In the genomic region with DNA sequence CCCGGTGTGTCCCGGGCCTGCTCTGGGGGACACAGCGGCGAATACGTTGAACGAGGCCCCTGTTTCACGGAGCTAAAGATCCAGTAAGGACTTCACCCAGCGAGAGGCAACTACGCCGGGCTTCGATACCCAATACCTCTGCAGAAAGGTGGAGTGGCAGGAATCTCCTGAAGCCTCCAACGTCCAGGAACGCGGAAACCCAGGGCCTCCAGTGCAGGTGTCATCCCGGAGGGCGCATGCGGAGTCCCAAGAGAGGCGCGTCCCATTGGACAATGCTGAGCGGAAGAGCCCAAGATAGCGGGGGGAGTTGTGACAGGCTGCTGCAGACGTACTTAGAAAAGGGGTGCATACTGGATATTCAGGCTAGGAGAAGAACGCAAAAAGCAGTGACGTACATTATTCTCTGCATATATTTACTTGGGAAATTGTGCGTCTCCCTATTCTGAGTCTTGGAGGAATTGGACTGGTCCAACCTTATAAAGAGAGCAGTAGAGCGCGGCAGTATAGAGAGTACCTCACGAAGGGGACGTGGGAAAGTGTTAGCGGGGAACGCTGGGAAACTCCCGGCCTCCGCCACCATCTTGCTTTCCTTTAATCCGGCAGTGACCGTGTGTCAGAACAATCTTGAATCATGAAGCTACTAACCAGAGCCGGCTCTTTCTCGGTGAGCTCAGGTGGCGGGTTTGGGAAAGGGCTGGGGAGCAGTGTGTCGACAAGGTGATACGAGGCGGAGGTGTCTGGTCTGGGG, we compare ENCODE assay signal across 1 cellular context.
TF ChIP-seq lines count a peak whose summit lies in the region.

A gene (plus strand): TSS at position 569 of the 748 bp plus-strand sequence. CDS start 63 bp downstream, at position 632.

TF ChIP-seq in K562, 482 proteins besides CTCF, POLR2A, EP300 and RAD21 (continued from another document and continues in another):
- TF ChIP-seq, protein P1, sequence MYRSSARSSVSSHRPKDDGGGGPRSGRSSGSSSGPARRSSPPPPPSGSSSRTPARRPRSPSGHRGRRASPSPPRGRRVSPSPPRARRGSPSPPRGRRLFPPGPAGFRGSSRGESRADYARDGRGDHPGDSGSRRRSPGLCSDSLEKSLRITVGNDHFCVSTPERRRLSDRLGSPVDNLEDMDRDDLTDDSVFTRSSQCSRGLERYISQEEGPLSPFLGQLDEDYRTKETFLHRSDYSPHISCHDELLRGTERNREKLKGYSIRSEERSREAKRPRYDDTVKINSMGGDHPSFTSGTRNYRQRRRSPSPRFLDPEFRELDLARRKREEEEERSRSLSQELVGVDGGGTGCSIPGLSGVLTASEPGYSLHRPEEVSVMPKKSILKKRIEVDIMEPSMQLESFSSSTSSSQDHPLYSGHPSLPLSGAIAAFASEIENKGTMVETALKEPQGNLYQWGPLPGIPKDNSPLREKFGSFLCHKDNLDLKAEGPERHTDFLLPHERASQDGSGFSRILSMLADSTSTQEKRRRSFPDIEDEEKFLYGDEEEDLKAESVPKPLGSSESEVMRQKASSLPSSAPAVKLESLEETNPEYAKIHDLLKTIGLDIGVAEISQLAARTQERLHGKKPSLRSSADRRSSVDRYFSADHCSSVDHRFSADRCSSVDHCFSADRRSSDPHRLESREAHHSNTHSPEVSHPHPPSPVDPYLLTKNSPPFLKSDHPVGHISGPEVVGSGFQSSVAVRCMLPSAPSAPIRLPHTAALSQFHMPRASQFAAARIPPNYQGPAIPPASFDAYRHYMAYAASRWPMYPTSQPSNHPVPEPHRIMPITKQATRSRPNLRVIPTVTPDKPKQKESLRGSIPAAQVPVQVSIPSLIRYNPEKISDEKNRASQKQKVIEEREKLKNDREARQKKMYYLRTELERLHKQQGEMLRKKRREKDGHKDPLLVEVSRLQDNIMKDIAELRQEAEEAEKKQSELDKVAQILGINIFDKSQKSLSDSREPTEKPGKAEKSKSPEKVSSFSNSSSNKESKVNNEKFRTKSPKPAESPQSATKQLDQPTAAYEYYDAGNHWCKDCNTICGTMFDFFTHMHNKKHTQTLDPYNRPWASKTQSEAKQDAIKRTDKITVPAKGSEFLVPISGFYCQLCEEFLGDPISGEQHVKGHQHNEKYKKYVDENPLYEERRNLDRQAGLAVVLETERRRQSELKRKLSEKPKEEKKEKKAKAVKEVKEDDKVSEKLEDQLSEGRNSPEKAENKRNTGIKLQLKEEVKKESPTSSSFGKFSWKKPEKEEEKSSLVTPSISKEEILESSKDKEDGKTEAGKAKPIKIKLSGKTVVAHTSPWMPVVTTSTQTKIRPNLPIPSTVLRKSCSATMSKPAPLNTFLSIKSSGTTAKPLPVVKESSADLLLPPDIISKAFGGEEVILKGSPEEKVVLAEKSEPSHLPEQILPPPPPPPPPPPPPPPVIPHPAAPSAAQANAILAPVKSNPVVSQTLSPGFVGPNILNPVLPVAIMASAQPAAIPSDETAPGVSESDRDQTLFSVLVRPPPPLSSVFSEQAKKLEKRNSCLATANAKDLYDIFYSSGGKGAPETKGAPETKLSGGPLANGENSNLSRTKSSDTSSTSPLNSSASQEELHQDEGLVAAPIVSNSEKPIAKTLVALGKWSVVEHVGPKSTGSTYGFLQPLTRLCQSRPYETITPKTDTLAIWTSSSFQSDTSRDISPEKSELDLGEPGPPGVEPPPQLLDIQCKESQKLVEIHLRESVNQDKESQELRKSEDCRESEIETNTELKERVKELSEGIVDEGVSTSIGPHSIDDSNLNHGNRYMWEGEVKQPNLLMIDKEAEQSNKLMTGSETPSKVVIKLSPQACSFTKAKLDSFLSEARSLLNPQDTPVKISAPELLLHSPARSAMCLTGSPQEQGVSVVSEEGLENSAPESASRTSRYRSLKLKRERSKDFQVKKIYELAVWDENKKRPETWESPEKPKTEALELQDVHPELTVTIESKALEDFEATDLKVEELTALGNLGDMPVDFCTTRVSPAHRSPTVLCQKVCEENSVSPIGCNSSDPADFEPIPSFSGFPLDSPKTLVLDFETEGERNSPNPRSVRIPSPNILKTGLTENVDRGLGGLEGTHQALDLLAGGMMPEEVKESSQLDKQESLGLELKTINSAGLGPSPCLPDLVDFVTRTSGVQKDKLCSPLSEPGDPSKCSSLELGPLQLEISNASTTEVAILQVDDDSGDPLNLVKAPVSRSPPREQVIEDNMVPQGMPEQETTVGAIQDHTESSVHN (IDR thresholded peaks at IDR 0.05; ENCODE audit: borderline replicate concordance in 1 of 2, low read depth in 1 of 2), result no peak; a peak in 1 of 4 replicates
- TF ChIP-seq, protein P2, sequence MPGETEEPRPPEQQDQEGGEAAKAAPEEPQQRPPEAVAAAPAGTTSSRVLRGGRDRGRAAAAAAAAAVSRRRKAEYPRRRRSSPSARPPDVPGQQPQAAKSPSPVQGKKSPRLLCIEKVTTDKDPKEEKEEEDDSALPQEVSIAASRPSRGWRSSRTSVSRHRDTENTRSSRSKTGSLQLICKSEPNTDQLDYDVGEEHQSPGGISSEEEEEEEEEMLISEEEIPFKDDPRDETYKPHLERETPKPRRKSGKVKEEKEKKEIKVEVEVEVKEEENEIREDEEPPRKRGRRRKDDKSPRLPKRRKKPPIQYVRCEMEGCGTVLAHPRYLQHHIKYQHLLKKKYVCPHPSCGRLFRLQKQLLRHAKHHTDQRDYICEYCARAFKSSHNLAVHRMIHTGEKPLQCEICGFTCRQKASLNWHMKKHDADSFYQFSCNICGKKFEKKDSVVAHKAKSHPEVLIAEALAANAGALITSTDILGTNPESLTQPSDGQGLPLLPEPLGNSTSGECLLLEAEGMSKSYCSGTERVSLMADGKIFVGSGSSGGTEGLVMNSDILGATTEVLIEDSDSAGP (CRISPR knock-in tag; IDR thresholded peaks at IDR 0.05), result no peak
- TF ChIP-seq, protein P3, sequence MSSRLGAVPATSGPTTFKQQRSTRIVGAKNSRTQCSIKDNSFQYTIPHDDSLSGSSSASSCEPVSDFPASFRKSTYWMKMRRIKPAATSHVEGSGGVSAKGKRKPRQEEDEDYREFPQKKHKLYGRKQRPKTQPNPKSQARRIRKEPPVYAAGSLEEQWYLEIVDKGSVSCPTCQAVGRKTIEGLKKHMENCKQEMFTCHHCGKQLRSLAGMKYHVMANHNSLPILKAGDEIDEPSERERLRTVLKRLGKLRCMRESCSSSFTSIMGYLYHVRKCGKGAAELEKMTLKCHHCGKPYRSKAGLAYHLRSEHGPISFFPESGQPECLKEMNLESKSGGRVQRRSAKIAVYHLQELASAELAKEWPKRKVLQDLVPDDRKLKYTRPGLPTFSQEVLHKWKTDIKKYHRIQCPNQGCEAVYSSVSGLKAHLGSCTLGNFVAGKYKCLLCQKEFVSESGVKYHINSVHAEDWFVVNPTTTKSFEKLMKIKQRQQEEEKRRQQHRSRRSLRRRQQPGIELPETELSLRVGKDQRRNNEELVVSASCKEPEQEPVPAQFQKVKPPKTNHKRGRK (tag; IDR thresholded peaks at IDR 0.05), result no peak
- TF ChIP-seq MECOM (CRISPR knock-in tag; IDR thresholded peaks at IDR 0.05) (no peak), NR3C1 (CRISPR knock-in tag; IDR thresholded peaks at IDR 0.05) (0 out of 2 replicates have a peak, but pooled peaks have one; percentile 12), PHF8 (IDR thresholded peaks at IDR 0.05; ENCODE audit: borderline replicate concordance, low read length) (peak; percentile 90), TCFL5 (CRISPR knock-in tag; conservative IDR thresholded peaks at IDR 0.05) (no peak), CBFA2T3 (IDR thresholded peaks at IDR 0.05) (no peak), ZNF165 (CRISPR knock-in tag; IDR thresholded peaks at IDR 0.05; ENCODE audit: borderline replicate concordance) (no peak), ZNF184 (CRISPR knock-in tag; IDR thresholded peaks at IDR 0.05) (no peak), ZNF311 (CRISPR knock-in tag; IDR thresholded peaks at IDR 0.05) (no peak), CAMTA2 (CRISPR knock-in tag; conservative IDR thresholded peaks at IDR 0.05) (no peak), ETS2 (tag; IDR thresholded peaks at IDR 0.05; ENCODE audit: borderline replicate concordance, poor library complexity, severe bottlenecking) (no peak), POLR2G (IDR thresholded peaks at IDR 0.05; ENCODE audit: low read depth, low read length) (peak; percentile 87), MCM7 (IDR thresholded peaks at IDR 0.05) (no peak), CEBPG (CRISPR knock-in tag; IDR thresholded peaks at IDR 0.05) (no peak; the same call in 1 of the 2 replicates), CEBPG (tag; conservative IDR thresholded peaks at IDR 0.05 in 1 of 2, IDR thresholded peaks at IDR 0.05 in 1 of 2) (no peak), ZNF586 (CRISPR knock-in tag; conservative IDR thresholded peaks at IDR 0.05) (no peak), LARP7 (IDR thresholded peaks at IDR 0.05) (peak; percentile 23; the same call in 1 of the 2 replicates), CREB1 (IDR thresholded peaks at IDR 0.05) (peak; percentile 71), CREB1 (CRISPR knock-in tag; IDR thresholded peaks at IDR 0.05) (peak; percentile 80), ETV6 (IDR thresholded peaks at IDR 0.05; ENCODE audit: borderline replicate concordance in 1 of 2, low read depth in 2 of 2, low read length in 1 of 2) (no peak), ETV6 (CRISPR knock-in tag; IDR thresholded peaks at IDR 0.05; ENCODE audit: borderline replicate concordance) (peak; percentile 46; the same call in 1 of the 2 replicates), YY1 (IDR thresholded peaks at IDR 0.05; ENCODE audit: borderline replicate concordance in 1 of 3, control insufficient read depth in 1 of 3, extremely low read depth in 1 of 3, insufficient read depth in 3 of 3, insufficient read length in 1 of 3, insufficient replicate concordance in 2 of 3, low read depth in 1 of 3, low read length in 2 of 3) (peak; percentile 73 to 96 (median 90)), MAFG (tag; conservative IDR thresholded peaks at IDR 0.05) (no peak), ESRRB (CRISPR knock-in tag; IDR thresholded peaks at IDR 0.05; ENCODE audit: borderline replicate concordance) (no peak)
- TF ChIP-seq, protein P4, sequence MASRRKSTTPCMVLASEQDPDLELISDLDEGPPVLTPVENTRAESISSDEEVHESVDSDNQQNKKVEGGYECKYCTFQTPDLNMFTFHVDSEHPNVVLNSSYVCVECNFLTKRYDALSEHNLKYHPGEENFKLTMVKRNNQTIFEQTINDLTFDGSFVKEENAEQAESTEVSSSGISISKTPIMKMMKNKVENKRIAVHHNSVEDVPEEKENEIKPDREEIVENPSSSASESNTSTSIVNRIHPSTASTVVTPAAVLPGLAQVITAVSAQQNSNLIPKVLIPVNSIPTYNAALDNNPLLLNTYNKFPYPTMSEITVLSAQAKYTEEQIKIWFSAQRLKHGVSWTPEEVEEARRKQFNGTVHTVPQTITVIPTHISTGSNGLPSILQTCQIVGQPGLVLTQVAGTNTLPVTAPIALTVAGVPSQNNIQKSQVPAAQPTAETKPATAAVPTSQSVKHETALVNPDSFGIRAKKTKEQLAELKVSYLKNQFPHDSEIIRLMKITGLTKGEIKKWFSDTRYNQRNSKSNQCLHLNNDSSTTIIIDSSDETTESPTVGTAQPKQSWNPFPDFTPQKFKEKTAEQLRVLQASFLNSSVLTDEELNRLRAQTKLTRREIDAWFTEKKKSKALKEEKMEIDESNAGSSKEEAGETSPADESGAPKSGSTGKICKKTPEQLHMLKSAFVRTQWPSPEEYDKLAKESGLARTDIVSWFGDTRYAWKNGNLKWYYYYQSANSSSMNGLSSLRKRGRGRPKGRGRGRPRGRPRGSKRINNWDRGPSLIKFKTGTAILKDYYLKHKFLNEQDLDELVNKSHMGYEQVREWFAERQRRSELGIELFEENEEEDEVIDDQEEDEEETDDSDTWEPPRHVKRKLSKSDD (conservative IDR thresholded peaks at IDR 0.05; ENCODE audit: low read length), result peak; percentile 48; the same call in 1 of the 2 replicates
- TF ChIP-seq, protein P5, sequence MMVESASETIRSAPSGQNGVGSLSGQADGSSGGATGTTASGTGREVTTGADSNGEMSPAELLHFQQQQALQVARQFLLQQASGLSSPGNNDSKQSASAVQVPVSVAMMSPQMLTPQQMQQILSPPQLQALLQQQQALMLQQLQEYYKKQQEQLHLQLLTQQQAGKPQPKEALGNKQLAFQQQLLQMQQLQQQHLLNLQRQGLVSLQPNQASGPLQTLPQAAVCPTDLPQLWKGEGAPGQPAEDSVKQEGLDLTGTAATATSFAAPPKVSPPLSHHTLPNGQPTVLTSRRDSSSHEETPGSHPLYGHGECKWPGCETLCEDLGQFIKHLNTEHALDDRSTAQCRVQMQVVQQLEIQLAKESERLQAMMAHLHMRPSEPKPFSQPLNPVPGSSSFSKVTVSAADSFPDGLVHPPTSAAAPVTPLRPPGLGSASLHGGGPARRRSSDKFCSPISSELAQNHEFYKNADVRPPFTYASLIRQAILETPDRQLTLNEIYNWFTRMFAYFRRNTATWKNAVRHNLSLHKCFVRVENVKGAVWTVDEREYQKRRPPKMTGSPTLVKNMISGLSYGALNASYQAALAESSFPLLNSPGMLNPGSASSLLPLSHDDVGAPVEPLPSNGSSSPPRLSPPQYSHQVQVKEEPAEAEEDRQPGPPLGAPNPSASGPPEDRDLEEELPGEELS (CRISPR knock-in tag; IDR thresholded peaks at IDR 0.05; ENCODE audit: borderline replicate concordance), result 0 out of 2 replicates have a peak, but pooled peaks have one; percentile 10
- TF ChIP-seq, protein P6, sequence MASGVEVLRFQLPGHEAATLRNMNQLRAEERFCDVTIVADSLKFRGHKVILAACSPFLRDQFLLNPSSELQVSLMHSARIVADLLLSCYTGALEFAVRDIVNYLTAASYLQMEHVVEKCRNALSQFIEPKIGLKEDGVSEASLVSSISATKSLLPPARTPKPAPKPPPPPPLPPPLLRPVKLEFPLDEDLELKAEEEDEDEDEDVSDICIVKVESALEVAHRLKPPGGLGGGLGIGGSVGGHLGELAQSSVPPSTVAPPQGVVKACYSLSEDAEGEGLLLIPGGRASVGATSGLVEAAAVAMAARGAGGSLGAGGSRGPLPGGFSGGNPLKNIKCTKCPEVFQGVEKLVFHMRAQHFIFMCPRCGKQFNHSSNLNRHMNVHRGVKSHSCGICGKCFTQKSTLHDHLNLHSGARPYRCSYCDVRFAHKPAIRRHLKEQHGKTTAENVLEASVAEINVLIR (CRISPR knock-in tag; IDR thresholded peaks at IDR 0.05), result peak; percentile 16; the same call in 1 of the 2 replicates
- TF ChIP-seq, protein P7, sequence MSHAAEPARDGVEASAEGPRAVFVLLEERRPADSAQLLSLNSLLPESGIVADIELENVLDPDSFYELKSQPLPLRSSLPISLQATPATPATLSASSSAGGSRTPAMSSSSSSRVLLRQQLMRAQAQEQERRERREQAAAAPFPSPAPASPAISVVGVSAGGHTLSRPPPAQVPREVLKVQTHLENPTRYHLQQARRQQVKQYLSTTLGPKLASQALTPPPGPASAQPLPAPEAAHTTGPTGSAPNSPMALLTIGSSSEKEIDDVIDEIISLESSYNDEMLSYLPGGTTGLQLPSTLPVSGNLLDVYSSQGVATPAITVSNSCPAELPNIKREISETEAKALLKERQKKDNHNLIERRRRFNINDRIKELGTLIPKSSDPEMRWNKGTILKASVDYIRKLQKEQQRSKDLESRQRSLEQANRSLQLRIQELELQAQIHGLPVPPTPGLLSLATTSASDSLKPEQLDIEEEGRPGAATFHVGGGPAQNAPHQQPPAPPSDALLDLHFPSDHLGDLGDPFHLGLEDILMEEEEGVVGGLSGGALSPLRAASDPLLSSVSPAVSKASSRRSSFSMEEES (CRISPR knock-in tag; IDR thresholded peaks at IDR 0.05), result no peak
